Comparison of ENCODE assay signal across 1 cellular context in the genomic region with DNA sequence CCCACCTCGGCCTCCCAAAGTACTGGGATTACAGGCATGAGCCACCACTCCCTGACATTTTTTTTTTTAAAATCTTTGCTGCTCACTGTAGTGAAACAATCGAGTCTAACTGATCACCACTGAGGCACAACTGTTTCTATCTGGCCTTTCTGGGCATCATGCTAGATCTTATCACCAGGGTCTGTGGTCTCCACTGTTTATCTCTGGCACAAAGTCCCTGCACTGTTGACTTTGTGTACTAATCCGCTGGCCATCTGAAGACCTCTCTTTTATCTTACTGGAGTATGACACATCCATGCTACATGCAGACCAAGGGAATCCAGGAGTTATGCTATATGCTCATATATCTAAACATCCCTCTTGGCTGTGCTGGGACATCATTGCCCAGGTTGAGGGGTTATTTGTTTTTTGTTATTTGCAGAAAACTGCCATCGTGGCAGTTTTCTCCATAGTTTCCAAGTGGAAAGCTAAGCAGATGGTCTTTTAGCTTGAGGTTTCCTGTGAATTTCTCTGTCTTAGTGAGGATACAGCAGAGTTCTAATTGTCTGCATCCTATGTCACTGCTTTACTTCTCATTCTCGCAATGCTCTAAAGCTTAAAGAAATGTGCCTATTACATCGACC.
TF ChIP-seq lines count a peak whose summit lies in the region.

No MANE protein-coding gene starts in this region.

TF ChIP-seq in HepG2, 621 proteins besides CTCF, POLR2A, EP300 and RAD21 (continued from another document and continues in another):
- TF ChIP-seq, protein P1, sequence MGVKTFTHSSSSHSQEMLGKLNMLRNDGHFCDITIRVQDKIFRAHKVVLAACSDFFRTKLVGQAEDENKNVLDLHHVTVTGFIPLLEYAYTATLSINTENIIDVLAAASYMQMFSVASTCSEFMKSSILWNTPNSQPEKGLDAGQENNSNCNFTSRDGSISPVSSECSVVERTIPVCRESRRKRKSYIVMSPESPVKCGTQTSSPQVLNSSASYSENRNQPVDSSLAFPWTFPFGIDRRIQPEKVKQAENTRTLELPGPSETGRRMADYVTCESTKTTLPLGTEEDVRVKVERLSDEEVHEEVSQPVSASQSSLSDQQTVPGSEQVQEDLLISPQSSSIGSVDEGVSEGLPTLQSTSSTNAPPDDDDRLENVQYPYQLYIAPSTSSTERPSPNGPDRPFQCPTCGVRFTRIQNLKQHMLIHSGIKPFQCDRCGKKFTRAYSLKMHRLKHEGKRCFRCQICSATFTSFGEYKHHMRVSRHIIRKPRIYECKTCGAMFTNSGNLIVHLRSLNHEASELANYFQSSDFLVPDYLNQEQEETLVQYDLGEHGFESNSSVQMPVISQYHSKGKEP (CRISPR knock-in tag; IDR thresholded peaks at IDR 0.05): no peak
- TF ChIP-seq HCFC1 (IDR thresholded peaks at IDR 0.05; ENCODE audit: low read depth, low read length): no peak
- TF ChIP-seq MZF1 (CRISPR knock-in tag; IDR thresholded peaks at IDR 0.05; ENCODE audit: borderline replicate concordance): no peak
- TF ChIP-seq MBD4 (IDR thresholded peaks at IDR 0.05; ENCODE audit: borderline replicate concordance, low read length): no peak
- TF ChIP-seq MAFF (IDR thresholded peaks at IDR 0.05; ENCODE audit: low read depth, low read length): peak; percentile 85
- TF ChIP-seq STAG1 (CRISPR knock-in tag; IDR thresholded peaks at IDR 0.05): no peak
- no peak for TF ChIP-seq SRSF1 (optimal IDR thresholded peaks at IDR 0.05; ENCODE audit: low read depth, low read length)
- no peak for TF ChIP-seq ZNF33B (CRISPR knock-in tag; IDR thresholded peaks at IDR 0.05)
- TF ChIP-seq, protein P2, sequence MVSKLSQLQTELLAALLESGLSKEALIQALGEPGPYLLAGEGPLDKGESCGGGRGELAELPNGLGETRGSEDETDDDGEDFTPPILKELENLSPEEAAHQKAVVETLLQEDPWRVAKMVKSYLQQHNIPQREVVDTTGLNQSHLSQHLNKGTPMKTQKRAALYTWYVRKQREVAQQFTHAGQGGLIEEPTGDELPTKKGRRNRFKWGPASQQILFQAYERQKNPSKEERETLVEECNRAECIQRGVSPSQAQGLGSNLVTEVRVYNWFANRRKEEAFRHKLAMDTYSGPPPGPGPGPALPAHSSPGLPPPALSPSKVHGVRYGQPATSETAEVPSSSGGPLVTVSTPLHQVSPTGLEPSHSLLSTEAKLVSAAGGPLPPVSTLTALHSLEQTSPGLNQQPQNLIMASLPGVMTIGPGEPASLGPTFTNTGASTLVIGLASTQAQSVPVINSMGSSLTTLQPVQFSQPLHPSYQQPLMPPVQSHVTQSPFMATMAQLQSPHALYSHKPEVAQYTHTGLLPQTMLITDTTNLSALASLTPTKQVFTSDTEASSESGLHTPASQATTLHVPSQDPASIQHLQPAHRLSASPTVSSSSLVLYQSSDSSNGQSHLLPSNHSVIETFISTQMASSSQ (IDR thresholded peaks at IDR 0.05; ENCODE audit: low read depth): no peak
- TF ChIP-seq, protein P2 (CRISPR knock-in tag; IDR thresholded peaks at IDR 0.05; ENCODE audit: borderline replicate concordance): no peak
- TF ChIP-seq YY1 (IDR thresholded peaks at IDR 0.05; ENCODE audit: insufficient read depth, insufficient replicate concordance, low read depth, low read length): no peak
- no peak for TF ChIP-seq IKZF1 (IDR thresholded peaks at IDR 0.05)
- TF ChIP-seq MIXL1 (CRISPR knock-in tag; IDR thresholded peaks at IDR 0.05): peak; percentile 53; the same call in 1 of the 2 replicates
- no peak for TF ChIP-seq HIVEP1 (CRISPR knock-in tag; IDR thresholded peaks at IDR 0.05)
- no peak for TF ChIP-seq ZC3H4 (CRISPR knock-in tag; IDR thresholded peaks at IDR 0.05; ENCODE audit: borderline replicate concordance)
- TF ChIP-seq ZNF441 (CRISPR knock-in tag; IDR thresholded peaks at IDR 0.05; ENCODE audit: borderline replicate concordance): no peak
- no peak for TF ChIP-seq PHF8 (CRISPR knock-in tag; IDR thresholded peaks at IDR 0.05)
- no peak for TF ChIP-seq DNMT1 (CRISPR knock-in tag; IDR thresholded peaks at IDR 0.05)
- TF ChIP-seq, protein P3, sequence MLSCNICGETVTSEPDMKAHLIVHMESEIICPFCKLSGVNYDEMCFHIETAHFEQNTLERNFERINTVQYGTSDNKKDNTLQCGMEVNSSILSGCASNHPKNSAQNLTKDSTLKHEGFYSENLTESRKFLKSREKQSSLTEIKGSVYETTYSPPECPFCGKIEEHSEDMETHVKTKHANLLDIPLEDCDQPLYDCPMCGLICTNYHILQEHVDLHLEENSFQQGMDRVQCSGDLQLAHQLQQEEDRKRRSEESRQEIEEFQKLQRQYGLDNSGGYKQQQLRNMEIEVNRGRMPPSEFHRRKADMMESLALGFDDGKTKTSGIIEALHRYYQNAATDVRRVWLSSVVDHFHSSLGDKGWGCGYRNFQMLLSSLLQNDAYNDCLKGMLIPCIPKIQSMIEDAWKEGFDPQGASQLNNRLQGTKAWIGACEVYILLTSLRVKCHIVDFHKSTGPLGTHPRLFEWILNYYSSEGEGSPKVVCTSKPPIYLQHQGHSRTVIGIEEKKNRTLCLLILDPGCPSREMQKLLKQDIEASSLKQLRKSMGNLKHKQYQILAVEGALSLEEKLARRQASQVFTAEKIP (CRISPR knock-in tag; IDR thresholded peaks at IDR 0.05; ENCODE audit: borderline replicate concordance): no peak
- TF ChIP-seq, protein P4, sequence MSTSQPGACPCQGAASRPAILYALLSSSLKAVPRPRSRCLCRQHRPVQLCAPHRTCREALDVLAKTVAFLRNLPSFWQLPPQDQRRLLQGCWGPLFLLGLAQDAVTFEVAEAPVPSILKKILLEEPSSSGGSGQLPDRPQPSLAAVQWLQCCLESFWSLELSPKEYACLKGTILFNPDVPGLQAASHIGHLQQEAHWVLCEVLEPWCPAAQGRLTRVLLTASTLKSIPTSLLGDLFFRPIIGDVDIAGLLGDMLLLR (CRISPR knock-in tag; IDR thresholded peaks at IDR 0.05): no peak
- TF ChIP-seq, protein P5, sequence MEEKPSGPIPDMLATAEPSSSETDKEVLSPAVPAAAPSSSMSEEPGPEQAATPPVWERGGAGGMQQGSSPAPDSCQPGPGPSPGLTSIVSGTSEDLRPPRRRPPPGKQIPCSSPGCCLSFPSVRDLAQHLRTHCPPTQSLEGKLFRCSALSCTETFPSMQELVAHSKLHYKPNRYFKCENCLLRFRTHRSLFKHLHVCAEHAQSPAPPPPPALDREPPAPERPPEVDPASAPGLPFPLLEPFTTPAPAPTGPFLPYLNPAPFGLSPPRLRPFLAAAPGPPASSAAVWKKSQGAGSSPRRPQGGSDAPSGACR (CRISPR knock-in tag; IDR thresholded peaks at IDR 0.05): no peak
- no peak for TF ChIP-seq MEIS1 (CRISPR knock-in tag; IDR thresholded peaks at IDR 0.05; ENCODE audit: borderline replicate concordance)
- TF ChIP-seq, protein P6, sequence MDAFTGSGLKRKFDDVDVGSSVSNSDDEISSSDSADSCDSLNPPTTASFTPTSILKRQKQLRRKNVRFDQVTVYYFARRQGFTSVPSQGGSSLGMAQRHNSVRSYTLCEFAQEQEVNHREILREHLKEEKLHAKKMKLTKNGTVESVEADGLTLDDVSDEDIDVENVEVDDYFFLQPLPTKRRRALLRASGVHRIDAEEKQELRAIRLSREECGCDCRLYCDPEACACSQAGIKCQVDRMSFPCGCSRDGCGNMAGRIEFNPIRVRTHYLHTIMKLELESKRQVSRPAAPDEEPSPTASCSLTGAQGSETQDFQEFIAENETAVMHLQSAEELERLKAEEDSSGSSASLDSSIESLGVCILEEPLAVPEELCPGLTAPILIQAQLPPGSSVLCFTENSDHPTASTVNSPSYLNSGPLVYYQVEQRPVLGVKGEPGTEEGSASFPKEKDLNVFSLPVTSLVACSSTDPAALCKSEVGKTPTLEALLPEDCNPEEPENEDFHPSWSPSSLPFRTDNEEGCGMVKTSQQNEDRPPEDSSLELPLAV (CRISPR knock-in tag; conservative IDR thresholded peaks at IDR 0.05; ENCODE audit: low read depth): no peak
- peak; percentile 47; the same call in 1 of the 2 replicates for TF ChIP-seq ZNF331 (CRISPR knock-in tag; IDR thresholded peaks at IDR 0.05)
- TF ChIP-seq MIER2 (CRISPR knock-in tag; IDR thresholded peaks at IDR 0.05): no peak
- no peak for TF ChIP-seq SOX13 (IDR thresholded peaks at IDR 0.05)
- TF ChIP-seq SOX13 (CRISPR knock-in tag; conservative IDR thresholded peaks at IDR 0.05 in 1 of 2, IDR thresholded peaks at IDR 0.05 in 1 of 2): peak in 1 of 2 experiments; percentile 78; a peak in 2 of 4 replicates
- TF ChIP-seq, protein P7, sequence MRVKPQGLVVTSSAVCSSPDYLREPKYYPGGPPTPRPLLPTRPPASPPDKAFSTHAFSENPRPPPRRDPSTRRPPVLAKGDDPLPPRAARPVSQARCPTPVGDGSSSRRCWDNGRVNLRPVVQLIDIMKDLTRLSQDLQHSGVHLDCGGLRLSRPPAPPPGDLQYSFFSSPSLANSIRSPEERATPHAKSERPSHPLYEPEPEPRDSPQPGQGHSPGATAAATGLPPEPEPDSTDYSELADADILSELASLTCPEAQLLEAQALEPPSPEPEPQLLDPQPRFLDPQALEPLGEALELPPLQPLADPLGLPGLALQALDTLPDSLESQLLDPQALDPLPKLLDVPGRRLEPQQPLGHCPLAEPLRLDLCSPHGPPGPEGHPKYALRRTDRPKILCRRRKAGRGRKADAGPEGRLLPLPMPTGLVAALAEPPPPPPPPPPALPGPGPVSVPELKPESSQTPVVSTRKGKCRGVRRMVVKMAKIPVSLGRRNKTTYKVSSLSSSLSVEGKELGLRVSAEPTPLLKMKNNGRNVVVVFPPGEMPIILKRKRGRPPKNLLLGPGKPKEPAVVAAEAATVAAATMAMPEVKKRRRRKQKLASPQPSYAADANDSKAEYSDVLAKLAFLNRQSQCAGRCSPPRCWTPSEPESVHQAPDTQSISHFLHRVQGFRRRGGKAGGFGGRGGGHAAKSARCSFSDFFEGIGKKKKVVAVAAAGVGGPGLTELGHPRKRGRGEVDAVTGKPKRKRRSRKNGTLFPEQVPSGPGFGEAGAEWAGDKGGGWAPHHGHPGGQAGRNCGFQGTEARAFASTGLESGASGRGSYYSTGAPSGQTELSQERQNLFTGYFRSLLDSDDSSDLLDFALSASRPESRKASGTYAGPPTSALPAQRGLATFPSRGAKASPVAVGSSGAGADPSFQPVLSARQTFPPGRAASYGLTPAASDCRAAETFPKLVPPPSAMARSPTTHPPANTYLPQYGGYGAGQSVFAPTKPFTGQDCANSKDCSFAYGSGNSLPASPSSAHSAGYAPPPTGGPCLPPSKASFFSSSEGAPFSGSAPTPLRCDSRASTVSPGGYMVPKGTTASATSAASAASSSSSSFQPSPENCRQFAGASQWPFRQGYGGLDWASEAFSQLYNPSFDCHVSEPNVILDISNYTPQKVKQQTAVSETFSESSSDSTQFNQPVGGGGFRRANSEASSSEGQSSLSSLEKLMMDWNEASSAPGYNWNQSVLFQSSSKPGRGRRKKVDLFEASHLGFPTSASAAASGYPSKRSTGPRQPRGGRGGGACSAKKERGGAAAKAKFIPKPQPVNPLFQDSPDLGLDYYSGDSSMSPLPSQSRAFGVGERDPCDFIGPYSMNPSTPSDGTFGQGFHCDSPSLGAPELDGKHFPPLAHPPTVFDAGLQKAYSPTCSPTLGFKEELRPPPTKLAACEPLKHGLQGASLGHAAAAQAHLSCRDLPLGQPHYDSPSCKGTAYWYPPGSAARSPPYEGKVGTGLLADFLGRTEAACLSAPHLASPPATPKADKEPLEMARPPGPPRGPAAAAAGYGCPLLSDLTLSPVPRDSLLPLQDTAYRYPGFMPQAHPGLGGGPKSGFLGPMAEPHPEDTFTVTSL (CRISPR knock-in tag; IDR thresholded peaks at IDR 0.05; ENCODE audit: borderline replicate concordance): peak; percentile 96
- peak; percentile 19; the same call in 1 of the 2 replicates for TF ChIP-seq SAP130 (CRISPR knock-in tag; IDR thresholded peaks at IDR 0.05; ENCODE audit: low read depth)
- TF ChIP-seq CHCHD3 (CRISPR knock-in tag; IDR thresholded peaks at IDR 0.05): no peak
- TF ChIP-seq, protein P8, sequence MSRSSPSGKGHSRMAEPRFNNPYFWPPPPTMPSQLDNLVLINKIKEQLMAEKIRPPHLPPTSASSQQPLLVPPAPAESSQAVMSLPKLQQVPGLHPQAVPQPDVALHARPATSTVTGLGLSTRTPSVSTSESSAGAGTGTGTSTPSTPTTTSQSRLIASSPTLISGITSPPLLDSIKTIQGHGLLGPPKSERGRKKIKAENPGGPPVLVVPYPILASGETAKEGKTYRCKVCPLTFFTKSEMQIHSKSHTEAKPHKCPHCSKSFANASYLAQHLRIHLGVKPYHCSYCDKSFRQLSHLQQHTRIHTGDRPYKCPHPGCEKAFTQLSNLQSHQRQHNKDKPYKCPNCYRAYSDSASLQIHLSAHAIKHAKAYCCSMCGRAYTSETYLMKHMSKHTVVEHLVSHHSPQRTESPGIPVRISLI (CRISPR knock-in tag; IDR thresholded peaks at IDR 0.05; ENCODE audit: borderline replicate concordance): peak; percentile 70; the same call in 1 of the 2 replicates
- TF ChIP-seq, protein P9, sequence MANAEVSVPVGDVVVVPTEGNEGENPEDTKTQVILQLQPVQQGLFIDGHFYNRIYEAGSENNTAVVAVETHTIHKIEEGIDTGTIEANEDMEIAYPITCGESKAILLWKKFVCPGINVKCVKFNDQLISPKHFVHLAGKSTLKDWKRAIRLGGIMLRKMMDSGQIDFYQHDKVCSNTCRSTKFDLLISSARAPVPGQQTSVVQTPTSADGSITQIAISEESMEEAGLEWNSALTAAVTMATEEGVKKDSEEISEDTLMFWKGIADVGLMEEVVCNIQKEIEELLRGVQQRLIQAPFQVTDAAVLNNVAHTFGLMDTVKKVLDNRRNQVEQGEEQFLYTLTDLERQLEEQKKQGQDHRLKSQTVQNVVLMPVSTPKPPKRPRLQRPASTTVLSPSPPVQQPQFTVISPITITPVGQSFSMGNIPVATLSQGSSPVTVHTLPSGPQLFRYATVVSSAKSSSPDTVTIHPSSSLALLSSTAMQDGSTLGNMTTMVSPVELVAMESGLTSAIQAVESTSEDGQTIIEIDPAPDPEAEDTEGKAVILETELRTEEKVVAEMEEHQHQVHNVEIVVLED (CRISPR knock-in tag; IDR thresholded peaks at IDR 0.05; ENCODE audit: borderline replicate concordance): no peak
- TF ChIP-seq SRSF4 (IDR thresholded peaks at IDR 0.05; ENCODE audit: low read depth, low read length, poor library complexity, severe bottlenecking): no peak
- TF ChIP-seq, protein P10, sequence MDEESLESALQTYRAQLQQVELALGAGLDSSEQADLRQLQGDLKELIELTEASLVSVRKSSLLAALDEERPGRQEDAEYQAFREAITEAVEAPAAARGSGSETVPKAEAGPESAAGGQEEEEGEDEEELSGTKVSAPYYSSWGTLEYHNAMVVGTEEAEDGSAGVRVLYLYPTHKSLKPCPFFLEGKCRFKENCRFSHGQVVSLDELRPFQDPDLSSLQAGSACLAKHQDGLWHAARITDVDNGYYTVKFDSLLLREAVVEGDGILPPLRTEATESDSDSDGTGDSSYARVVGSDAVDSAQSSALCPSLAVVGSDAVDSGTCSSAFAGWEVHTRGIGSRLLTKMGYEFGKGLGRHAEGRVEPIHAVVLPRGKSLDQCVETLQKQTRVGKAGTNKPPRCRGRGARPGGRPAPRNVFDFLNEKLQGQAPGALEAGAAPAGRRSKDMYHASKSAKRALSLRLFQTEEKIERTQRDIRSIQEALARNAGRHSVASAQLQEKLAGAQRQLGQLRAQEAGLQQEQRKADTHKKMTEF (CRISPR knock-in tag; IDR thresholded peaks at IDR 0.05): 0 out of 2 replicates have a peak, but pooled peaks have one; percentile 26
- TF ChIP-seq SALL2 (CRISPR knock-in tag; IDR thresholded peaks at IDR 0.05): no peak
